In genomic region chr9:38343037-38343436, GRCh38 we compare ENCODE assay signal across 23 cellular contexts. TPM values are rescaled to one million over a fixed set of nuclear protein-coding genes. Genes with fewer than 3 reads are reported as not detected.
DNase-seq lines count a peak whose midpoint lies in the region; ATAC-seq and TF ChIP-seq lines count a peak whose summit lies in the region.
"Had no signal": no experiment of that assay in that cellular context is flagged by ENCODE, and none has a peak within 500 bp of the region (broad histone marks: within the 10 kb centered on the region; RNA-seq: fewer than 3 reads in every experiment).

No MANE protein-coding gene starts in this region.

- H3K4ac ChIP-seq in neuronal stem cell (ENCODE audit: low read length): no peak overlapping the region

- H3K4me1 ChIP-seq in sigmoid colon (peaks cover 0 to 9% (median 0%) of the 10 kb centered on the region in 4 donors), neuronal stem cell (ENCODE audit: control insufficient read depth in 2 of 2, insufficient read depth in 1 of 2, low read depth in 1 of 2, low read length in 2 of 2) (peaks cover 7 to 17% of the 10 kb centered on the region in 2 donors)
- no peaks in the 10 kb centered on the region for H3K4me1 ChIP-seq in naive thymus-derived CD4-positive, alpha-beta T cell (ENCODE audit: control insufficient read depth in 2 of 2, insufficient read depth in 2 of 2, low read length in 2 of 2)
- H3K4me1 ChIP-seq: BLaER1, Caco-2 had no signal

- TF ChIP-seq CTCF in brain (conservative IDR thresholded peaks at IDR 0.05): no peak
- no peak for TF ChIP-seq CTCF in sigmoid colon (IDR thresholded peaks at IDR 0.05)

- H2BK15ac ChIP-seq in neuronal stem cell (ENCODE audit: low read length): no peak overlapping the region

- peaks cover 5 to 21% (median 8%) of the 10 kb centered on the region in 5 experiments for H3K9me3 Mint-ChIP-seq in brain
- H3K9me3 Mint-ChIP-seq in naive thymus-derived CD4-positive, alpha-beta T cell: peaks cover 0 to 6% (median 0%) of the 10 kb centered on the region in 11 donors
- H3K9me3 Mint-ChIP-seq: CD8-positive, alpha-beta T cell; H9 had no signal

- H3K27ac Mint-ChIP-seq in brain: peak overlapping the region in 4 of 5 experiments; percentile 3 to 64 (median 28)
- no peak overlapping the region for H3K27ac Mint-ChIP-seq in naive thymus-derived CD4-positive, alpha-beta T cell
- H3K27ac Mint-ChIP-seq: B cell; CD4-positive, CD25-positive, alpha-beta regulatory T cell; CD8-positive, alpha-beta T cell; H9 had no signal

- H3K36me3 ChIP-seq in sigmoid colon (no peaks in the 10 kb centered on the region), neuronal stem cell (replicated peaks in 1 of 2; ENCODE audit: control insufficient read depth in 2 of 2, insufficient read depth in 2 of 2, low read length in 2 of 2) (no peaks in the 10 kb centered on the region)
- no peaks in the 10 kb centered on the region for H3K36me3 ChIP-seq in naive thymus-derived CD4-positive, alpha-beta T cell (ENCODE audit: control insufficient read depth in 2 of 3, insufficient read depth in 3 of 3, low read length in 3 of 3)
- H3K36me3 ChIP-seq: BLaER1 had no signal

- H3K27me3 ChIP-seq in sigmoid colon (no peaks in the 10 kb centered on the region), neuronal stem cell (ENCODE audit: control insufficient read depth in 3 of 3, insufficient read depth in 3 of 3, low read depth in 1 of 3, low read length in 3 of 3) (peaks cover 0 to 14% (median 0%) of the 10 kb centered on the region in 3 experiments)
- H3K27me3 ChIP-seq in naive thymus-derived CD4-positive, alpha-beta T cell (ENCODE audit: control insufficient read depth in 2 of 2, insufficient read depth in 2 of 2, low read length in 2 of 2): no peaks in the 10 kb centered on the region
- H3K27me3 ChIP-seq: BLaER1 had no signal

- H3K18ac ChIP-seq in neuronal stem cell (ENCODE audit: low read length): no peak overlapping the region

- no peak for TF ChIP-seq EP300 in sigmoid colon (IDR thresholded peaks at IDR 0.05)

- TF ChIP-seq POLR2A in sigmoid colon (IDR thresholded peaks at IDR 0.05): no peak

- peaks cover 6% of the 10 kb centered on the region for H3K27me3 Mint-ChIP-seq in brain
- H3K27me3 Mint-ChIP-seq in naive thymus-derived CD4-positive, alpha-beta T cell: peaks cover 0 to 14% (median 2%) of the 10 kb centered on the region in 5 donors

- no peak overlapping the region for H4K8ac ChIP-seq in neuronal stem cell (ENCODE audit: low read depth, low read length)

- H3K23ac ChIP-seq in neuronal stem cell (ENCODE audit: low read depth, low read length, poor library complexity): no peak overlapping the region

- H4K91ac ChIP-seq in neuronal stem cell (ENCODE audit: low read depth, low read length, poor library complexity): no peak overlapping the region

- H3K9me3 ChIP-seq in sigmoid colon (no peaks in the 10 kb centered on the region), neuronal stem cell (replicated peaks in 1 of 2; ENCODE audit: control insufficient read depth in 2 of 2, insufficient read depth in 1 of 2, low read depth in 1 of 2, low read length in 2 of 2) (no peaks in the 10 kb centered on the region)
- no peaks in the 10 kb centered on the region for H3K9me3 ChIP-seq in naive thymus-derived CD4-positive, alpha-beta T cell (ENCODE audit: control insufficient read depth in 2 of 3, low read length in 3 of 3)
- H3K9me3 ChIP-seq: BLaER1, Caco-2 had no signal

- H3K4me1 Mint-ChIP-seq in brain: peaks cover 64% of the 10 kb centered on the region
- peaks cover 0 to 8% (median 0%) of the 10 kb centered on the region in 7 donors for H3K4me1 Mint-ChIP-seq in naive thymus-derived CD4-positive, alpha-beta T cell
- H3K4me1 Mint-ChIP-seq: B cell; CD4-positive, CD25-positive, alpha-beta regulatory T cell had no signal

- POLR2A ChIA-PET in naive thymus-derived CD4-positive, alpha-beta T cell (lab: Charles Lee): no interaction called here

- no peak overlapping the region for H3K4me2 ChIP-seq in neuronal stem cell (ENCODE audit: insufficient read depth, low read length, poor library complexity, severe bottlenecking)
- H3K4me2 ChIP-seq: BLaER1 had no signal

- no peaks in the 10 kb centered on the region for H3K79me1 ChIP-seq in neuronal stem cell (ENCODE audit: low read depth, low read length)

- no peak overlapping the region for H2BK12ac ChIP-seq in neuronal stem cell (ENCODE audit: low read length)

- DNase-seq in activated effector memory CD4-positive, alpha-beta T cell treated with anti-CD3 and anti-CD28 coated beads, Interleukin-2, amount 50 U/mL, for 16 hours: peak; percentile 37
- DNase-seq in activated effector memory CD4-positive, alpha-beta T cell treated with Interleukin-2 at 50 U/mL for 16 hours: no peak
- DNase-seq in left lobe of liver (ENCODE audit: low spot score) (peak; percentile 12), sigmoid colon (peak; percentile 26), neuronal stem cell (ENCODE audit: low spot score) (no peak), RPMI8226 (no peak)
- DNase-seq in naive thymus-derived CD4-positive, alpha-beta T cell: no peak
- DNase-seq: Caco-2; CD4-positive, CD25-positive, alpha-beta regulatory T cell; CD8-positive, alpha-beta T cell; DMS 273 treated with DMSO at 0.1 percent for 48 hours; DMS79; EL; GDM1; GM23248; H9 had no signal

- H3K4me3 ChIP-seq in sigmoid colon (no peak overlapping the region), neuronal stem cell (ENCODE audit: low read length in 2 of 2) (no peak overlapping the region)
- H3K4me3 ChIP-seq in naive thymus-derived CD4-positive, alpha-beta T cell (ENCODE audit: low read length): no peak overlapping the region
- H3K4me3 ChIP-seq: BLaER1, GM12878, GM23248 had no signal

- no peak overlapping the region for H3K4me3 Mint-ChIP-seq in brain
- H3K4me3 Mint-ChIP-seq in naive thymus-derived CD4-positive, alpha-beta T cell: no peak overlapping the region
- H3K4me3 Mint-ChIP-seq: B cell; CD4-positive, CD25-positive, alpha-beta regulatory T cell; CD8-positive, alpha-beta T cell; H9 had no signal

- WGBS in sigmoid colon, 2 donors: 92 to 95% methylated on average over 3 of the region's 3 CpGs
- WGBS in neuronal stem cell (ENCODE audit: extremely low coverage in 2 of 2, insufficient read length in 2 of 2, insufficient replicate concordance in 1 of 2), 2 donors: no CpG with 5 or more reads among the region's 3 CpGs

- H2AFZ ChIP-seq in neuronal stem cell (ENCODE audit: low read length): no peak overlapping the region
- H2AFZ ChIP-seq: GM23248 had no signal

- no peak overlapping the region for H2BK5ac ChIP-seq in neuronal stem cell (ENCODE audit: low read length)

- no peak overlapping the region for H3K27ac ChIP-seq in sigmoid colon
- H3K27ac ChIP-seq in neuronal stem cell (replicated peaks; ENCODE audit: low read length): no peak overlapping the region
- H3K27ac ChIP-seq in naive thymus-derived CD4-positive, alpha-beta T cell (ENCODE audit: low read depth, low read length): no peak overlapping the region
- H3K27ac ChIP-seq: 22Rv1, BLaER1, C4-2B, GM23248 had no signal

- H3K14ac ChIP-seq in neuronal stem cell (ENCODE audit: low read length): no peak overlapping the region

- H2BK120ac ChIP-seq in neuronal stem cell (ENCODE audit: low read depth, low read length): no peak overlapping the region

- no peaks in the 10 kb centered on the region for H3K36me3 Mint-ChIP-seq in brain
- peaks cover 0 to 6% (median 0%) of the 10 kb centered on the region in 5 donors for H3K36me3 Mint-ChIP-seq in naive thymus-derived CD4-positive, alpha-beta T cell
- H3K36me3 Mint-ChIP-seq: CD4-positive, CD25-positive, alpha-beta regulatory T cell; CD8-positive, alpha-beta T cell had no signal

- CTCF ChIA-PET in naive thymus-derived CD4-positive, alpha-beta T cell (lab: Charles Lee): no interaction called here

- no peak for ATAC-seq in left lobe of liver
- no peak for ATAC-seq in naive thymus-derived CD4-positive, alpha-beta T cell
- ATAC-seq: CD8-positive, alpha-beta T cell; GM12878; HCT116 had no signal

- intact Hi-C loops in sigmoid colon (cut with DNase I): no loop called here
- intact Hi-C loops in naive thymus-derived CD4-positive, alpha-beta T cell (cut with micrococcal nuclease): loop anchor here in 1 of 2 donors (10.0 kb wide), 1 partner anchor 58 kb away; no protein-coding TSS in a partner anchor

- H3K9ac ChIP-seq in neuronal stem cell (ENCODE audit: low read depth, low read length, poor library complexity): no peak overlapping the region
- H3K9ac ChIP-seq: BLaER1, GM23248 had no signal

- no peak overlapping the region for H2AK5ac ChIP-seq in neuronal stem cell (ENCODE audit: low read depth, low read length)

RNA-seq across cellular contexts. Expression of gene ALDH1B1, which starts 49.5 kb away (rescaled TPM):
- polyA plus RNA-seq in brain (ENCODE audit: insufficient read depth, low read depth, low replicate concordance) (19.7 TPM), sigmoid colon (10 to 100 TPM; 19.2 to 45.0 (median 24.0) TPM)
- total RNA-seq in left lobe of liver (53.7 TPM), sigmoid colon (100 to 1,000 TPM in 2 of 4 donors, 10 to 100 TPM in 2; 35.7 to 162 (median 101) TPM)
- polyA plus RNA-seq in neuronal stem cell (2013, experiment 1 of 2): 24.0 TPM
- 24.2 TPM for polyA plus RNA-seq in neuronal stem cell (2013, experiment 2 of 2)
- total RNA-seq in naive thymus-derived CD4-positive, alpha-beta T cell: 10 to 100 TPM in 1 of 5 experiments, 1 to 10 TPM in 4; 1.9 to 13.4 (median 3.8) TPM
- polyA plus RNA-seq in naive thymus-derived CD4-positive, alpha-beta T cell: 10 to 100 TPM in 1 of 2 donors, 1 to 10 TPM in 1; 6.5 to 10.7 TPM

Comparison
In these comparisons a context has a peak if more than half of its experiments do, and no peak if none do; other contexts are left out.
1. DNase-seq: peak in activated effector memory CD4-positive, alpha-beta T cell treated with anti-CD3 and anti-CD28 coated beads, Interleukin-2, amount 50 U/mL, for 16 hours (single experiment), left lobe of liver (single experiment) and sigmoid colon (single experiment); none in activated effector memory CD4-positive, alpha-beta T cell treated with Interleukin-2 at 50 U/mL for 16 hours (single experiment), neuronal stem cell (single experiment), RPMI8226 (single experiment) and naive thymus-derived CD4-positive, alpha-beta T cell (0 of 9).
2. H3K27ac Mint-ChIP-seq: peak in brain (4 of 5); none in naive thymus-derived CD4-positive, alpha-beta T cell (0 of 9).